8 cellular contexts compared by ENCODE assay signal in genomic region chrX:68828740-68829593, GRCh38. TPM values are rescaled to one million over a fixed set of nuclear protein-coding genes. Genes with fewer than 3 reads are reported as not detected.
A peak's percentile ranks its signal among the peaks of the same experiment; 100 is the strongest.
DNase-seq lines count a peak whose midpoint lies in the region; ATAC-seq and TF ChIP-seq lines count a peak whose summit lies in the region.

Gene EFNB1, plus strand, starts transcription at chrX:68829021. Its CDS starts 756 bp downstream, at chrX:68829777.

- no peaks in the 10 kb centered on the region for H3K27me3 ChIP-seq in upper lobe of right lung

- H3K36me3 ChIP-seq in upper lobe of right lung, result no peaks in the 10 kb centered on the region

- no peaks in the 10 kb centered on the region for H3K4me1 ChIP-seq in upper lobe of right lung

- peaks cover 16% of the 10 kb centered on the region for H3K4me1 Mint-ChIP-seq in progenitor cell of endocrine pancreas (ENCODE audit: low read depth)

- H3K4me3 Mint-ChIP-seq in progenitor cell of endocrine pancreas (ENCODE audit: low read depth), result peak within 1 kb of the TSS; percentile 83

- intact Hi-C loops in left cardiac atrium (cut with DNase I) (loop anchor here (2.0 to 10.0 kb wide), 5 partner anchors 232 to 556 kb away; no protein-coding TSS in a partner anchor), upper lobe of right lung (cut with DNase I) (loop anchor here (5.0 to 10.0 kb wide), 3 partner anchors 233 to 566 kb away; no protein-coding TSS in a partner anchor)

- H3K27ac ChIP-seq in upper lobe of right lung, result peak within 1 kb of the TSS; percentile 76

- no peaks in the 10 kb centered on the region for H3K9me3 ChIP-seq in upper lobe of right lung

- H3K4me3 ChIP-seq in GM12875 (ENCODE audit: low read depth, low read length) (peak within 1 kb of the TSS; percentile 56), upper lobe of right lung (peak within 1 kb of the TSS; percentile 73)

- H3K36me3 Mint-ChIP-seq in progenitor cell of endocrine pancreas (ENCODE audit: insufficient read depth), result no peaks in the 10 kb centered on the region

- no peaks in the 10 kb centered on the region for H3K27me3 Mint-ChIP-seq in progenitor cell of endocrine pancreas

- DNase-seq in NCI-H1436 (lab: John Stamatoyannopoulos, UW) (peak; percentile 98), T-helper 1 cell (peak; percentile 69 to 91 (median 77)), amniotic stem cell (lab: John Stamatoyannopoulos, UW) (peak; percentile 84), left cardiac atrium (peak; percentile 93), progenitor cell of endocrine pancreas (ENCODE audit: low spot score, unreplicated experiment) (peak; percentile 78), upper lobe of right lung (peak; percentile 92)

- TF ChIP-seq CTCF in GM12875 (IDR thresholded peaks at IDR 0.05; ENCODE audit: borderline replicate concordance, insufficient read depth, low read depth, low read length) (no peak), progenitor cell of endocrine pancreas (IDR thresholded peaks at IDR 0.05; ENCODE audit: unreplicated experiment) (no peak), upper lobe of right lung (IDR thresholded peaks at IDR 0.05) (no peak)

- peak; percentile 92 for ATAC-seq in HG02759 (IDR thresholded peaks at IDR 0.05; ENCODE audit: unreplicated experiment)
- peak; percentile 91 to 94 for ATAC-seq in left cardiac atrium
- ATAC-seq in upper lobe of right lung, result peak; percentile 94

- H3K27ac Mint-ChIP-seq in progenitor cell of endocrine pancreas, result peak within 1 kb of the TSS; percentile 56

- no peaks in the 10 kb centered on the region for H3K9me3 Mint-ChIP-seq in progenitor cell of endocrine pancreas (ENCODE audit: low read depth)

RNA-seq across cellular contexts. Expression of gene EFNB1, which starts in this region (rescaled TPM):
- total RNA-seq in left cardiac atrium (10 to 100 TPM; 23.6 to 25.4 TPM), progenitor cell of endocrine pancreas (16.9 and 18.0 TPM in 2 replicates), upper lobe of right lung (29.0 TPM)

Comparison
In these comparisons a context has a peak if more than half of its experiments do, and no peak if none do; other contexts are left out.
1. Peak in every context shown above with its lines: DNase-seq, ATAC-seq, H3K4me3 ChIP-seq and H3K27ac ChIP-seq.